16 cellular contexts compared by ENCODE assay signal in the genomic region with DNA sequence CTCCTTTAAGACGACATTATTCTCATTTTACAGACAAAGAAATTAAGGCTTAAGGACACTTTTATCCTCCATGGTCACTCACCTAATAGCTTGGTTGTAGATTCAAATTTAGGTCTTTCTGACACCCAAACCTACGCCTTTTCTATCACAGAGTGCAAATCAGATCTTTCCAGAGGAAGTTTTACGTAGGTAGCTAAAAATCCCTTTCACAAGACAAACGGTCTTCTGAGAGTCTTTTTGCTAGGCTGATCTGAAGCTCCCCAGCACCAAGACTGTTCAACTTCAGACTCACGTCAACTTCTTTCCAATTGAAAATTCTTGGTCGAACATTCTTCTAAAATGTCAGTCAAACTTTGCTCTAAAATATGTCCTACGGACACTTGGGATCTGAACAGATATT. TPM values are rescaled to one million over a fixed set of nuclear protein-coding genes. Genes with fewer than 3 reads are reported as not detected.
DNase-seq lines count a peak whose midpoint lies in the region; ATAC-seq, FAIRE-seq and TF ChIP-seq lines count a peak whose summit lies in the region.
"Had no signal": no experiment of that assay in that cellular context is flagged by ENCODE, and none has a peak within 500 bp of the region (broad histone marks: within the 10 kb centered on the region; RNA-seq: fewer than 3 reads in every experiment).

No MANE protein-coding gene starts in this region.

- ATAC-seq in GM19438 (IDR thresholded peaks at IDR 0.05; ENCODE audit: low read depth, unreplicated experiment), result peak; percentile 11
- peak; percentile 17 for ATAC-seq in HG03520 (IDR thresholded peaks at IDR 0.05; ENCODE audit: unreplicated experiment)
- peak; percentile 68 for ATAC-seq in memory B cell (ENCODE audit: low read depth)

- no peaks in the 10 kb centered on the region for H3K9me3 ChIP-seq in stomach
- H3K9me3 ChIP-seq: left ventricle myocardium inferior, sigmoid colon, suprapubic skin had no signal

- no peak for TF ChIP-seq CTCF in stomach (IDR thresholded peaks at IDR 0.05)

- 77 to 83% (median 82%) methylated on average over 7 of the region's 7 CpGs for WGBS in stomach, 5 donors

- peak overlapping the region; percentile 99 for H3K4me3 Mint-ChIP-seq in memory B cell
- H3K4me3 Mint-ChIP-seq: neural crest cell had no signal

- TF ChIP-seq POLR2A in GM12892 (IDR thresholded peaks at IDR 0.05; ENCODE audit: low read depth, low read length) (peak; percentile 43; the same call in 1 of the 2 replicates), stomach (IDR thresholded peaks at IDR 0.05) (no peak)

- H3K4me1 ChIP-seq in stomach, result peaks cover 0 to 10% (median 4%) of the 10 kb centered on the region in 4 donors
- H3K4me1 ChIP-seq: left ventricle myocardium inferior, sigmoid colon, suprapubic skin had no signal

- peaks cover 13% of the 10 kb centered on the region for H3K4me1 Mint-ChIP-seq in memory B cell
- H3K4me1 Mint-ChIP-seq: neural crest cell had no signal

- no peak for TF ChIP-seq EP300 in stomach (IDR thresholded peaks at IDR 0.05)

- peaks cover 17% of the 10 kb centered on the region for H3K36me3 Mint-ChIP-seq in memory B cell

- no peak overlapping the region for H3K4me3 ChIP-seq in stomach
- H3K4me3 ChIP-seq: left ventricle myocardium inferior, sigmoid colon, suprapubic skin had no signal

- peak overlapping the region; percentile 98 for H3K27ac Mint-ChIP-seq in memory B cell

- no peaks in the 10 kb centered on the region for H3K27me3 ChIP-seq in stomach
- H3K27me3 ChIP-seq: sigmoid colon, suprapubic skin had no signal

- H3K36me3 ChIP-seq in stomach, result peaks cover 0 to 24% (median 21%) of the 10 kb centered on the region in 4 donors

- FAIRE-seq in GM12892 (lab: Jason Lieb, UNC), result no peak
- FAIRE-seq: bronchial epithelial cell, endothelial cell of umbilical vein had no signal

- peaks cover 2% of the 10 kb centered on the region for H3K9me3 Mint-ChIP-seq in memory B cell

- no peak overlapping the region for H3K27ac ChIP-seq in stomach
- H3K27ac ChIP-seq: left ventricle myocardium inferior, sigmoid colon, suprapubic skin had no signal

- DNase-seq in GM12892 (ENCODE audit: insufficient read length) (no peak), memory B cell (ENCODE audit: low spot score in 2 of 2) (peak in 1 of 2 donors; percentile 6), stomach (no peak), RKO (ENCODE audit: low spot score) (no peak), HuH-7 (ENCODE audit: low spot score) (no peak)
- DNase-seq: activated gamma-delta T cell, KG1, left ventricle myocardium inferior, NCI-H1694 treated with DMSO at 0.1 percent for 48 hours, sigmoid colon had no signal

- no peaks in the 10 kb centered on the region for H3K27me3 Mint-ChIP-seq in memory B cell

- intact Hi-C loops in stomach (cut with DNase I; ENCODE audit: low total_unique reads), result no loop called here

RNA-seq across cellular contexts. Expression of a gene that starts 46.5 kb away (rescaled TPM):
- polyA plus RNA-seq in GM12892 (2012; ENCODE audit: missing spikeins), result 11.5 TPM
- 10 to 100 TPM in 2 of 5 donors, 1 to 10 TPM in 2, under 1 TPM in 1; 0.29 to 31.2 (median 5.8) TPM for total RNA-seq in stomach
- polyA plus RNA-seq in stomach, result 10 to 100 TPM in 1 of 3 donors, 1 to 10 TPM in 2; 3.6 to 11.5 (median 8.5) TPM

Comparison
In these comparisons a context has a peak if more than half of its experiments do, and no peak if none do; other contexts are left out.
1. ATAC-seq: peak in every context shown above with its lines; median percentile 68 in memory B cell; 17 in HG03520; 11 in GM19438.